Comparison of ENCODE assay signal across 8 cellular contexts in genomic region chr18:28176933-28177827, GRCh38. TPM values are rescaled to one million over a fixed set of nuclear protein-coding genes. Genes with fewer than 3 reads are reported as not detected.
DNase-seq lines count a peak whose midpoint lies in the region; ATAC-seq and TF ChIP-seq lines count a peak whose summit lies in the region.

Gene CDH2 (minus strand): TSS chr18:28177130. CDS start chr18:28177022, 108 bp downstream.

- DNase-seq in IMR-90 (peak; percentile 85), SHP77 treated with DMSO at 0.1 percent for 48 hours (lab: John Stamatoyannopoulos, UW) (peak; percentile 86), colonic mucosa (no peak)

- no peak within 1 kb of the TSS for H2AK5ac ChIP-seq in IMR-90 (ENCODE audit: low read depth, low read length)

- H2BK15ac ChIP-seq in IMR-90 (ENCODE audit: low read depth, low read length): no peak within 1 kb of the TSS

- 0 out of 2 replicates have a peak within 1 kb of the TSS, but pooled peaks have one; percentile 21 for H3K18ac ChIP-seq in IMR-90 (ENCODE audit: low read depth, low read length)

- no peak within 1 kb of the TSS for H2BK20ac ChIP-seq in IMR-90 (ENCODE audit: low read depth, low read length)

- H3K9me1 ChIP-seq in IMR-90 (ENCODE audit: insufficient read depth, low read length): no peaks in the 10 kb centered on the region

- TF ChIP-seq CTCF in IMR-90 (conservative IDR thresholded peaks at IDR 0.05; ENCODE audit: low read depth, low read length) (peak; percentile 17; the same call in 1 of the 2 replicates), colonic mucosa (IDR thresholded peaks at IDR 0.05) (no peak)

- H3K27ac ChIP-seq in IMR-90 (ENCODE audit: insufficient read depth, low read length): peak within 1 kb of the TSS; percentile 18; the same call in 1 of the 2 replicates
- H3K27ac ChIP-seq in colonic mucosa: no peak within 1 kb of the TSS
- H3K27ac ChIP-seq in layer of hippocampus (ENCODE audit: low read depth, low read length): peak within 1 kb of the TSS; percentile 77

- peak; percentile 73 for ATAC-seq in IMR-90 (ENCODE audit: low read depth)
- no peak for ATAC-seq in stimulated activated memory B cell treated with anti-CD40 and anti-IgM and Interleukin-4, amounts not matched to agents 10 μg/mL and 1 μg/mL and 100 μg/mL, for 72 hours
- no peak for ATAC-seq in HG03378 (IDR thresholded peaks at IDR 0.05; ENCODE audit: unreplicated experiment)
- ATAC-seq in GM21576 (IDR thresholded peaks at IDR 0.05; ENCODE audit: unreplicated experiment): no peak

- no peak for TF ChIP-seq RAD21 in IMR-90 (IDR thresholded peaks at IDR 0.05; ENCODE audit: low read length)

- H3K9ac ChIP-seq in ES-I3 (ENCODE audit: low read depth, low read length): peak within 1 kb of the TSS; percentile 91
- H3K9ac ChIP-seq in IMR-90 (ENCODE audit: low read depth, low read length): peak within 1 kb of the TSS; percentile 69
- no peak within 1 kb of the TSS for H3K9ac ChIP-seq in colonic mucosa (ENCODE audit: low read depth in 2 of 2, low read length in 2 of 2)

- CTCF ChIA-PET in IMR-90 (lab: Yijun Ruan, JAX): no interaction called here

- H3K4me3 Mint-ChIP-seq in stimulated activated memory B cell treated with anti-CD40 and anti-IgM and Interleukin-4, amounts not matched to agents 10 μg/mL and 1 μg/mL and 100 μg/mL, for 72 hours: peak within 1 kb of the TSS; percentile 21

- H3K79me1 ChIP-seq in IMR-90 (ENCODE audit: low read depth in 1 of 2, low read length in 2 of 2): peaks cover 4 to 12% of the 10 kb centered on the region in 2 experiments; a peak in 3 of 4 replicates

- H3K23ac ChIP-seq in IMR-90 (ENCODE audit: low read depth, low read length): peak within 1 kb of the TSS; percentile 22; the same call in 1 of the 2 replicates

- in situ Hi-C loops in IMR-90 (cut with MboI; ENCODE audit: low sequenced_read_pairs): no loop called here

- peak within 1 kb of the TSS; percentile 25; the same call in 1 of the 2 replicates for H2BK120ac ChIP-seq in IMR-90 (ENCODE audit: low read depth, low read length)

- peak within 1 kb of the TSS; percentile 66 for H2BK5ac ChIP-seq in IMR-90 (ENCODE audit: low read depth, low read length, poor library complexity, severe bottlenecking)

- H3K56ac ChIP-seq in IMR-90 (ENCODE audit: extremely low read depth, insufficient read depth, low read length): peak within 1 kb of the TSS; percentile 51; the same call in 1 of the 2 replicates

- POLR2A ChIA-PET in IMR-90 (lab: Charles Lee; ENCODE audit: unreplicated experiment): interaction anchor here (0.6 kb wide), 1 partner anchor 139 kb away, joined by 3 read pairs; no protein-coding TSS in a partner anchor

- H3K9me3 ChIP-seq in ES-I3 (ENCODE audit: control insufficient read depth, insufficient read depth, low read length) (no peaks in the 10 kb centered on the region), IMR-90 (ENCODE audit: control insufficient read depth, insufficient read depth, low read length) (no peaks in the 10 kb centered on the region), colonic mucosa (no peaks in the 10 kb centered on the region)

- no TSS peak for BruUV-seq in IMR-90 (replicated peaks; lab: Mats Ljungman, UMichigan)

- intact Hi-C loops in IMR-90 (cut with micrococcal nuclease) (loop anchor here (2.0 to 10.0 kb wide), 5 partner anchors 65 to 1008 kb away; no protein-coding TSS in a partner anchor), colonic mucosa (cut with DNase I) (loop anchor here (10.0 kb wide), 1 partner anchor 58 kb away; no protein-coding TSS in a partner anchor)

- dilution Hi-C loops in IMR-90 (cut with HindIII; ENCODE audit: low sequenced_read_pairs, unreplicated experiment): no loop called here

- 0% methylated on average over 19 of the region's 108 CpGs; no CpG with 5 or more reads in 1 of the 2 experiments for WGBS in IMR-90 (ENCODE audit: extremely low coverage in 2 of 2, insufficient read length in 1 of 2), 2 experiments

- peaks cover 47% of the 10 kb centered on the region for H3K27me3 Mint-ChIP-seq in stimulated activated memory B cell treated with anti-CD40 and anti-IgM and Interleukin-4, amounts not matched to agents 10 μg/mL and 1 μg/mL and 100 μg/mL, for 72 hours

- H3K14ac ChIP-seq in IMR-90 (replicated peaks; ENCODE audit: low read depth, low read length): no peak within 1 kb of the TSS

- H4K20me1 ChIP-seq in IMR-90 (ENCODE audit: insufficient read depth, low read length): peaks cover 19% of the 10 kb centered on the region

- peak within 1 kb of the TSS; percentile 81 for H3K4me2 ChIP-seq in IMR-90 (ENCODE audit: low read depth, low read length)

- H3K27me3 ChIP-seq in IMR-90 (ENCODE audit: control insufficient read depth, insufficient read depth, low read length) (no peaks in the 10 kb centered on the region), colonic mucosa (peaks cover 44% of the 10 kb centered on the region), layer of hippocampus (ENCODE audit: control insufficient read depth, insufficient read depth, low read length) (no peaks in the 10 kb centered on the region)

- no peak within 1 kb of the TSS for H3K4ac ChIP-seq in IMR-90 (ENCODE audit: low read depth, low read length)

- H3K4me1 ChIP-seq in ES-I3 (ENCODE audit: insufficient read depth, low read length): peaks cover 23% of the 10 kb centered on the region
- peaks cover 3% of the 10 kb centered on the region; the same call in 1 of the 2 replicates for H3K4me1 ChIP-seq in IMR-90 (ENCODE audit: control insufficient read depth, insufficient read depth, low read length)
- no peaks in the 10 kb centered on the region for H3K4me1 ChIP-seq in colonic mucosa

- TF ChIP-seq POLR2A in IMR-90 (IDR thresholded peaks at IDR 0.05; ENCODE audit: low read depth, low read length): peak; percentile 53; the same call in 1 of the 2 replicates

- H4K91ac ChIP-seq in IMR-90 (ENCODE audit: insufficient read depth, low read depth, low read length): no peak within 1 kb of the TSS; the same call in 1 of the 2 replicates

- peak within 1 kb of the TSS; percentile 20; the same call in 1 of the 2 replicates for H4K5ac ChIP-seq in IMR-90 (ENCODE audit: low read depth, low read length)

- H3K36me3 Mint-ChIP-seq in stimulated activated memory B cell treated with anti-CD40 and anti-IgM and Interleukin-4, amounts not matched to agents 10 μg/mL and 1 μg/mL and 100 μg/mL, for 72 hours: peaks cover 6% of the 10 kb centered on the region

- peak within 1 kb of the TSS; percentile 60 for H2AK9ac ChIP-seq in IMR-90 (replicated peaks; ENCODE audit: low read depth, low read length, poor library complexity)

- H3K9me3 Mint-ChIP-seq in stimulated activated memory B cell treated with anti-CD40 and anti-IgM and Interleukin-4, amounts not matched to agents 10 μg/mL and 1 μg/mL and 100 μg/mL, for 72 hours: peaks cover 4% of the 10 kb centered on the region

- H4K8ac ChIP-seq in IMR-90 (ENCODE audit: low read depth in 2 of 2, low read length in 2 of 2): 0 out of 4 replicates have a peak within 1 kb of the TSS, but pooled peaks of 1 of the 2 experiments have one; percentile 8

- no peak within 1 kb of the TSS for H3K27ac Mint-ChIP-seq in stimulated activated memory B cell treated with anti-CD40 and anti-IgM and Interleukin-4, amounts not matched to agents 10 μg/mL and 1 μg/mL and 100 μg/mL, for 72 hours

- no peaks in the 10 kb centered on the region for H3K36me3 ChIP-seq in ES-I3 (ENCODE audit: insufficient read depth, low read length)
- H3K36me3 ChIP-seq in IMR-90 (ENCODE audit: control insufficient read depth, insufficient read depth, low read length): no peaks in the 10 kb centered on the region
- H3K36me3 ChIP-seq in colonic mucosa: no peaks in the 10 kb centered on the region

- H3K4me1 Mint-ChIP-seq in stimulated activated memory B cell treated with anti-CD40 and anti-IgM and Interleukin-4, amounts not matched to agents 10 μg/mL and 1 μg/mL and 100 μg/mL, for 72 hours: peaks cover 12% of the 10 kb centered on the region

- peak within 1 kb of the TSS; percentile 94 for H2AFZ ChIP-seq in IMR-90 (replicated peaks; ENCODE audit: low read length, poor library complexity)

- H3K4me3 ChIP-seq in IMR-90 (ENCODE audit: insufficient read depth, low read depth, low read length) (peak within 1 kb of the TSS; percentile 99), colonic mucosa (peak within 1 kb of the TSS; percentile 34)

TF ChIP-seq in IMR-90, 13 proteins besides CTCF, POLR2A, EP300 and RAD21:
- TF ChIP-seq BHLHE40 (IDR thresholded peaks at IDR 0.05; ENCODE audit: low read depth, low read length): no peak
- TF ChIP-seq MAZ (IDR thresholded peaks at IDR 0.05; ENCODE audit: borderline replicate concordance, low read depth, low read length): peak; percentile 51; the same call in 1 of the 2 replicates
- no peak for TF ChIP-seq CEBPB (IDR thresholded peaks at IDR 0.05; ENCODE audit: low read depth, low read length)
- no peak for TF ChIP-seq CHD1 (IDR thresholded peaks at IDR 0.05; ENCODE audit: low read depth, low read length)

RNA-seq across cellular contexts. Expression of gene CDH2, which starts in this region (rescaled TPM):
- total RNA-seq in IMR-90 (2012; rRNA removed) (105 and 111 TPM in 2 replicates), colonic mucosa (1 to 10 TPM in 1 of 2 donors, under 1 TPM in 1; 0.84 to 1.4 TPM)
- polyA plus RNA-seq in IMR-90 (2012; rRNA removed): 53.3 and 55.6 TPM in 2 replicates
- 14.4 and 20.4 TPM in 2 replicates for polyA plus RNA-seq in IMR-90 (2012; cell fraction: cytosol; rRNA removed)
- 5.2 and 17.4 TPM in 2 replicates for polyA plus RNA-seq in IMR-90 (2012; cell fraction: nucleus; rRNA removed; ENCODE audit: low replicate concordance)

Comparison
In these comparisons a context has a peak if more than half of its experiments do, and no peak if none do; other contexts are left out.
1. RNA of gene CDH2 (total RNA-seq): 105 to 111 TPM in IMR-90; 0.84 to 1.4 TPM in colonic mucosa; every median in the first group is over 10 times any median in the second.
2. H3K9ac ChIP-seq: peak in ES-I3 (single experiment) and IMR-90 (single experiment); none in colonic mucosa (0 of 2).